In genomic region chr1:40876891-40877290, GRCh38 we compare ENCODE assay signal across 14 cellular contexts. TPM values are rescaled to one million over a fixed set of nuclear protein-coding genes. Genes with fewer than 3 reads are reported as not detected.
DNase-seq lines count a peak whose midpoint lies in the region; ATAC-seq and TF ChIP-seq lines count a peak whose summit lies in the region.
"Had no signal": no experiment of that assay in that cellular context is flagged by ENCODE, and none has a peak within 500 bp of the region (broad histone marks: within the 10 kb centered on the region; RNA-seq: fewer than 3 reads in every experiment).

No MANE protein-coding gene starts in this region.

- intact Hi-C loops in breast epithelium (cut with DNase I; ENCODE audit: low total_unique reads): no loop called here

- H3K36me3 ChIP-seq in Loucy (ENCODE audit: insufficient read depth, low read length): no peaks in the 10 kb centered on the region
- no peaks in the 10 kb centered on the region for H3K36me3 ChIP-seq in breast epithelium

- no peaks in the 10 kb centered on the region for H3K27me3 Mint-ChIP-seq in osteocyte (ENCODE audit: unreplicated experiment)

- H3K4me2 ChIP-seq in Loucy (ENCODE audit: low read depth, low read length, poor library complexity, severe bottlenecking): peak overlapping the region; percentile 70

- no peak for DNase-seq in AG04450 (ENCODE audit: low read depth, low spot score)
- DNase-seq in breast epithelium (ENCODE audit: low spot score in 2 of 2): no peak
- DNase-seq in osteocyte (ENCODE audit: extremely low spot score, unreplicated experiment): no peak
- DNase-seq in ureter (ENCODE audit: low spot score): no peak
- DNase-seq: activated CD4-positive, CD25-positive, alpha-beta regulatory T cell; NCI-H526 treated with DMSO at 0.1 percent for 48 hours; SIG-M5; stimulated activated naive B cell treated with anti-CD40 and anti-IgM and Interleukin-4, amounts not matched to agents 10 μg/mL and 1 μg/mL and 100 μg/mL, for 72 hours had no signal

- CTCF ChIA-PET in AG04450 (lab: Charles Lee): interaction anchor here (0.6 to 3.3 kb wide), 5 partner anchors 60 to 208 kb away, joined by 3 to 19 read pairs (median 4); no protein-coding TSS in a partner anchor

- H3K4me3 ChIP-seq in AG04450 (ENCODE audit: low read depth, low read length) (no peak overlapping the region), Loucy (ENCODE audit: low read length, poor library complexity, severe bottlenecking) (peak overlapping the region; percentile 1), breast epithelium (no peak overlapping the region)

- TF ChIP-seq CTCF in AG04450 (IDR thresholded peaks at IDR 0.05; ENCODE audit: low read depth, low read length) (no peak), Loucy (conservative IDR thresholded peaks at IDR 0.05; ENCODE audit: low read length) (no peak), breast epithelium (IDR thresholded peaks at IDR 0.05) (no peak), osteocyte (IDR thresholded peaks at IDR 0.05) (no peak)

- peak overlapping the region; percentile 60 for H3K9ac ChIP-seq in Loucy (ENCODE audit: low read depth, low read length, poor library complexity, severe bottlenecking)

- no peaks in the 10 kb centered on the region for H3K36me3 Mint-ChIP-seq in osteocyte (ENCODE audit: unreplicated experiment)

- no peak for TF ChIP-seq POLR2A in breast epithelium (IDR thresholded peaks at IDR 0.05)

- no peak overlapping the region for H3K4me3 Mint-ChIP-seq in osteocyte (ENCODE audit: unreplicated experiment)
- H3K4me3 Mint-ChIP-seq: activated T-cell treated with anti-CD3 and anti-CD28 coated beads, Interleukin-2, amount 50 U/mL, for 72 hours; stimulated activated naive B cell treated with anti-CD40 and anti-IgM and Interleukin-4, amounts not matched to agents 10 μg/mL and 1 μg/mL and 100 μg/mL, for 72 hours had no signal

- peaks cover 7% of the 10 kb centered on the region; the same call in 1 of the 2 replicates for H3K9me3 ChIP-seq in AG04450 (ENCODE audit: control insufficient read depth, insufficient read depth, low read length)
- no peaks in the 10 kb centered on the region for H3K9me3 ChIP-seq in Loucy (ENCODE audit: insufficient read depth, low read depth, low read length)
- H3K9me3 ChIP-seq in breast epithelium: peaks cover 0 to 11% of the 10 kb centered on the region in 2 donors

- peak overlapping the region; percentile 65 for H3K27ac ChIP-seq in AG04450 (ENCODE audit: low read depth, low read length)
- peak overlapping the region; percentile 83 to 86 for H3K27ac ChIP-seq in breast epithelium
- H3K27ac ChIP-seq: C4-2B had no signal

- no peaks in the 10 kb centered on the region for H3K9me3 Mint-ChIP-seq in osteocyte (ENCODE audit: unreplicated experiment)

- ATAC-seq in HG03175 (IDR thresholded peaks at IDR 0.05; ENCODE audit: unreplicated experiment) (no peak), HG03439 (IDR thresholded peaks at IDR 0.05; ENCODE audit: unreplicated experiment) (no peak), GM19035 (IDR thresholded peaks at IDR 0.05; ENCODE audit: unreplicated experiment) (no peak)
- ATAC-seq: stimulated activated naive B cell treated with anti-CD40 and anti-IgM and Interleukin-4, amounts not matched to agents 10 μg/mL and 1 μg/mL and 100 μg/mL, for 72 hours had no signal

- peak overlapping the region; percentile 94 for H3K27ac Mint-ChIP-seq in osteocyte (ENCODE audit: unreplicated experiment)
- H3K27ac Mint-ChIP-seq: stimulated activated naive B cell treated with anti-CD40 and anti-IgM and Interleukin-4, amounts not matched to agents 10 μg/mL and 1 μg/mL and 100 μg/mL, for 72 hours had no signal

- no peaks in the 10 kb centered on the region for H3K79me2 ChIP-seq in Loucy (ENCODE audit: insufficient read depth, low read length)

- POLR2A ChIA-PET in AG04450 (lab: Yijun Ruan, JAX): no interaction called here

- H2AFZ ChIP-seq in Loucy (ENCODE audit: low read length): peak overlapping the region; percentile 4; the same call in 1 of the 2 replicates

- H3K27me3 ChIP-seq in AG04450 (ENCODE audit: control insufficient read depth, insufficient read depth, low read length) (no peaks in the 10 kb centered on the region), Loucy (ENCODE audit: insufficient read depth, low read length, poor library complexity, severe bottlenecking) (no peaks in the 10 kb centered on the region), breast epithelium (no peaks in the 10 kb centered on the region)

- no peaks in the 10 kb centered on the region for H4K20me1 ChIP-seq in Loucy (ENCODE audit: insufficient read depth, low read length, poor library complexity, severe bottlenecking)

- H3K4me1 ChIP-seq in Loucy (ENCODE audit: insufficient read depth, low read length, poor library complexity, severe bottlenecking) (peaks cover 52% of the 10 kb centered on the region), breast epithelium (peaks cover 0 to 5% of the 10 kb centered on the region in 2 donors)

- peaks cover 51% of the 10 kb centered on the region for H3K4me1 Mint-ChIP-seq in osteocyte (ENCODE audit: unreplicated experiment)
- H3K4me1 Mint-ChIP-seq: stimulated activated naive B cell treated with anti-CD40 and anti-IgM and Interleukin-4, amounts not matched to agents 10 μg/mL and 1 μg/mL and 100 μg/mL, for 72 hours had no signal

- no peaks in the 10 kb centered on the region for H3K9me2 ChIP-seq in Loucy (replicated peaks; ENCODE audit: low read depth, low read length)

- peaks cover 7% of the 10 kb centered on the region; the same call in 1 of the 2 replicates for H3F3A ChIP-seq in Loucy (ENCODE audit: low read depth)

RNA-seq across cellular contexts. Expression of gene CITED4, which starts 14.7 kb away (rescaled TPM):
- 0.53 and 0.98 TPM in 2 replicates for polyA plus RNA-seq in AG04450 (2011; rRNA removed)
- 0.35 and 0.74 TPM in 2 replicates for polyA minus RNA-seq in AG04450 (2011; rRNA and poly(A)+ RNA removed)
- total RNA-seq in breast epithelium (100 to 1,000 TPM in 1 of 3 donors, 10 to 100 TPM in 2; 12.2 to 136 (median 26.9) TPM), osteocyte (23.4 and 26.0 TPM in 2 replicates), ureter (17.9 TPM)
